ENCODE assay signal across 18 cellular contexts in genomic region chr1:68101829-68102228, GRCh38. TPM values are rescaled to one million over a fixed set of nuclear protein-coding genes. Genes with fewer than 3 reads are reported as not detected.
DNase-seq lines count a peak whose midpoint lies in the region; ATAC-seq, FAIRE-seq and TF ChIP-seq lines count a peak whose summit lies in the region.
"Had no signal": no experiment of that assay in that cellular context is flagged by ENCODE, and none has a peak within 500 bp of the region (broad histone marks: within the 10 kb centered on the region; RNA-seq: fewer than 3 reads in every experiment).

No MANE protein-coding gene starts in this region.

- no peak for TF ChIP-seq CTCF in pancreas (IDR thresholded peaks at IDR 0.05)
- no peak for TF ChIP-seq CTCF in left ventricle myocardium inferior (IDR thresholded peaks at IDR 0.05; ENCODE audit: borderline replicate concordance)

- H3K4me3 ChIP-seq in pancreas (no peak overlapping the region), left ventricle myocardium inferior (no peak overlapping the region)

- H3K27ac ChIP-seq in pancreas (no peak overlapping the region), left ventricle myocardium inferior (replicated peaks) (no peak overlapping the region)

- H3K27me3 ChIP-seq in pancreas = no peaks in the 10 kb centered on the region
- H3K27me3 ChIP-seq in left ventricle myocardium inferior (ENCODE audit: low read depth) = no peaks in the 10 kb centered on the region

- peak; percentile 22 for DNase-seq in SW480 (ENCODE audit: low spot score)
- peak in 1 of 2 donors; percentile 70 for DNase-seq in left colon
- DNase-seq in pancreas = no peak
- DNase-seq in HuH-7 (ENCODE audit: low spot score) = no peak
- DNase-seq in left ventricle myocardium inferior = no peak
- DNase-seq: CD8-positive, alpha-beta memory T cell; DND-41; GDM1; GOT3; H9 had no signal

- H3K9me3 ChIP-seq in pancreas = no peaks in the 10 kb centered on the region
- no peaks in the 10 kb centered on the region for H3K9me3 ChIP-seq in left ventricle myocardium inferior (replicated peaks)
- H3K9me3 ChIP-seq: Caco-2 had no signal

- intact Hi-C loops in left colon (cut with DNase I, micrococcal nuclease) (no loop called here), pancreas (cut with DNase I) (loop anchor here in 1 of 3 donors (10.0 kb wide), 1 partner anchor 247 kb away; no protein-coding TSS in a partner anchor), left ventricle myocardium inferior (cut with micrococcal nuclease) (no loop called here)

- H3K4me1 ChIP-seq in pancreas (no peaks in the 10 kb centered on the region), left ventricle myocardium inferior (no peaks in the 10 kb centered on the region)
- H3K4me1 ChIP-seq: Caco-2 had no signal

- no peaks in the 10 kb centered on the region for H3K36me3 ChIP-seq in pancreas
- H3K36me3 ChIP-seq in left ventricle myocardium inferior = peaks cover 4% of the 10 kb centered on the region

- FAIRE-seq in colon (lab: Jason Lieb, UNC) = peak; percentile 88
- FAIRE-seq in pancreas (lab: Jason Lieb, UNC) = peak; percentile 43
- FAIRE-seq: A204.1, GM12892, GM19239, HTR-8/SVneo had no signal

- 80 to 83% methylated on average over 4 of the region's 4 CpGs for WGBS in pancreas, 2 donors

- peak; percentile 99 for ATAC-seq in left colon
- ATAC-seq in pancreas = no peak
- no peak for ATAC-seq in GM18502 (IDR thresholded peaks at IDR 0.05; ENCODE audit: poor library complexity, unreplicated experiment)

RNA-seq across cellular contexts. Expression of gene DIRAS3, which starts 51.4 kb away (rescaled TPM):
- total RNA-seq in left colon (1 to 10 TPM in 1 of 2 donors, under 1 TPM in 1; 0.76 to 1.0 TPM), pancreas (10 to 100 TPM in 5 of 6 donors, 1 to 10 TPM in 1; 8.7 to 15.8 (median 12.8) TPM), left ventricle myocardium inferior (32.6 TPM)
- polyA plus RNA-seq in pancreas = 10 to 100 TPM; 16.3 to 33.3 TPM
- total RNA-seq: Caco-2, H9 had no signal
- polyA plus RNA-seq: CD14-positive monocyte; CD8-positive, alpha-beta memory T cell had no signal

Comparison
In these comparisons a context has a peak if more than half of its experiments do, and no peak if none do; other contexts are left out.
1. RNA of gene DIRAS3, which starts 51.4 kb away (total RNA-seq): 32.6 TPM in left ventricle myocardium inferior (single experiment) and 8.7 to 15.8 TPM in pancreas; 0.76 to 1.0 TPM in left colon; every median in the first group is over 4 times any median in the second.